26 cellular contexts compared by ENCODE assay signal in the genomic region with DNA sequence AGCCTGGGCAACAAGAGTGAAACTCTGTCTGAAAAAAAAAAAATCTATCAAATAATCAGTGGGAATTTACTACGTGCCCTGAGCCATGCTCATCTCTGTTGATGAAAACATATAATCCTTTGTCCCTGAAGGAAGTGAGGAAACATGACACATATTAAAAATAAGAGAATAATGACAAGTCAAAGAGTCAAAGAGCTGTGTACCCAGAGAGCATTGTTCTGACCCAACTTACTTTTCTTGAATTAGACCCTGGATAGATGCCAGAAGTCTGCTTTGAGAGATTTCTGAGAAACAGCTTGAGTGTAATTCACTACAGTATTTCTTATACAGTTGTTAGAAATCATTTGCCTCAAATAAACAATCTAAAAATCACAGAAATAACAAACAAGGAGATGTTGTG.
"Had no signal": no experiment of that assay in that cellular context is flagged by ENCODE, and none has a peak within 500 bp of the region (broad histone marks: within the 10 kb centered on the region; RNA-seq: fewer than 3 reads in every experiment).

No MANE protein-coding gene starts in this region.

- FAIRE-seq: bronchial epithelial cell had no signal

- H3K4me1 ChIP-seq: colonic mucosa, prostate gland, spleen had no signal

- H3K27ac ChIP-seq: colonic mucosa, hepatocyte, ovary, prostate gland, upper lobe of left lung had no signal

- H3K4me3 ChIP-seq: colonic mucosa, hepatocyte, ovary, prostate gland, spleen, thoracic aorta, upper lobe of left lung had no signal

- H2AFZ ChIP-seq: hepatocyte had no signal

- H3K79me2 ChIP-seq: hepatocyte had no signal

- DNase-seq: activated B cell treated with CpG ODN at 0.5 μM for 24 hours; activated CD4-positive, alpha-beta T cell treated with anti-CD3 and anti-CD28 coated beads, Interleukin-2, amount 50 U/mL, for 1 hour; activated CD8-positive, alpha-beta T cell treated with anti-CD3 and anti-CD28 coated beads for 36 hours; activated gamma-delta T cell treated with Interleukin-2 at 50 U/mL for 16 hours; activated naive CD4-positive, alpha-beta T cell treated with anti-CD3 and anti-CD28 coated beads, Interleukin-2, amount 50 U/mL, for 16 hours; activated T-cell treated with anti-CD3 and anti-CD28 coated beads, Interleukin-2, amount 50 U/mL, for 4 hours; amygdala; colonic mucosa; effector memory CD8-positive, alpha-beta T cell; foreskin melanocyte; glutamatergic neuron; islet precursor cell; left ventricle myocardium superior; mammary epithelial cell; naive thymus-derived CD4-positive, alpha-beta T cell; ovary; spleen; stimulated activated CD4-positive, alpha-beta T cell treated with anti-CD3 and anti-CD28 coated beads, Interleukin-2, amount 100 ng/mL, for 48 hours; stimulated activated naive CD8-positive, alpha-beta T cell treated with anti-CD3 and anti-CD28 coated beads, Interleukin-15, Interleukin-2, amounts not matched to agents 100 U/mL and 50 U/mL, for 24 hours; T-helper 1 cell; upper lobe of left lung had no signal

- H3K4me2 ChIP-seq: hepatocyte had no signal

- H3K27me3 ChIP-seq: colonic mucosa, hepatocyte, ovary, spleen, upper lobe of left lung had no signal

- H3K36me3 ChIP-seq: colonic mucosa, ovary, prostate gland, spleen, thoracic aorta, upper lobe of left lung had no signal

- H3K9me3 ChIP-seq: colonic mucosa, ovary, prostate gland, spleen, thoracic aorta, upper lobe of left lung had no signal

- ATAC-seq: activated CD8-positive, alpha-beta T cell treated with anti-CD3 and anti-CD28 coated beads for 36 hours; activated T-cell treated with anti-CD3 and anti-CD28 coated beads, Interleukin-2, amount 50 U/mL, for 4 hours; activated T-helper 17 cell treated with anti-CD3 and anti-CD28 coated beads, Interleukin-2, amount 50 U/mL, for 72 hours; effector memory CD8-positive, alpha-beta T cell; left ventricle myocardium superior; naive thymus-derived CD4-positive, alpha-beta T cell; stimulated activated naive CD8-positive, alpha-beta T cell treated with anti-CD3 and anti-CD28 coated beads, Interleukin-15, Interleukin-2, amounts not matched to agents 100 U/mL and 50 U/mL, for 24 hours had no signal
